In the genomic region with DNA sequence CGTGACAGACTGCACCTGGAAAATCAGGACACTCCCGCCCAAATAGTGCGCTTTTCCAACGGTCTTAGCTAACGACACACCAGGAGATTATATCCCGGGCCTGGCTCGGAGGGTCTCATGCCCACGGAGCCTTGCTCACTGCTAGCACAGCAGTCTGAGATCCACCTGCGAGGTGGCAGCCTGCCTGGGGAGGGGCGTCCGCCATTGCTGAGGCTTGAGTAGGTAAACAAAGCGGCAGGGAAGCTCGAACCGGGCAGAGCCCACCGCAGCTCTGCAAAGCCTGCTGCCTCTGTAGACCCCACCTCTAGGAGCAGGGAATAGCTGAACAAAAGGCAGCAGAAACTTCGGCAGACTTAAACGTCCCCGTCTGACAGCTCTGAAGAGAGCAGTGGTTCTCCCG, we compare ENCODE assay signal across 19 cellular contexts. TPM values are rescaled to one million over a fixed set of nuclear protein-coding genes. Genes with fewer than 3 reads are reported as not detected.
DNase-seq lines count a peak whose midpoint lies in the region; ATAC-seq and TF ChIP-seq lines count a peak whose summit lies in the region.
"Had no signal": no experiment of that assay in that cellular context is flagged by ENCODE, and none has a peak within 500 bp of the region (broad histone marks: within the 10 kb centered on the region; RNA-seq: fewer than 3 reads in every experiment).

No MANE protein-coding gene starts in this region.

- H2BK120ac ChIP-seq in neuronal stem cell (ENCODE audit: low read depth, low read length), result no peak overlapping the region

- no peak overlapping the region for H3K23ac ChIP-seq in neuronal stem cell (ENCODE audit: low read depth, low read length, poor library complexity)

- H3K9me3 Mint-ChIP-seq in stimulated activated effector memory CD8-positive, alpha-beta T cell treated with anti-CD3 and anti-CD28 coated beads, Interleukin-12 subunit alpha, Interleukin-12 subunit beta, amount 100 ng/mL, for 72 hours, result no peaks in the 10 kb centered on the region
- no peaks in the 10 kb centered on the region for H3K9me3 Mint-ChIP-seq in endothelial cell (ENCODE audit: unreplicated experiment)
- H3K9me3 Mint-ChIP-seq: CD4-positive, alpha-beta T cell; CD8-positive, alpha-beta T cell had no signal

- H3K18ac ChIP-seq in neuronal stem cell (ENCODE audit: low read length), result no peak overlapping the region

- H3K36me3 Mint-ChIP-seq in T-helper 17 cell (ENCODE audit: low read depth), result no peaks in the 10 kb centered on the region
- H3K36me3 Mint-ChIP-seq in stimulated activated effector memory CD8-positive, alpha-beta T cell treated with anti-CD3 and anti-CD28 coated beads, Interleukin-12 subunit alpha, Interleukin-12 subunit beta, amount 100 ng/mL, for 72 hours, result no peaks in the 10 kb centered on the region
- peaks cover 8% of the 10 kb centered on the region for H3K36me3 Mint-ChIP-seq in endothelial cell (ENCODE audit: low read depth, unreplicated experiment)

- H2AK5ac ChIP-seq in neuronal stem cell (ENCODE audit: low read depth, low read length), result no peak overlapping the region

- H3K4me3 Mint-ChIP-seq in T-helper 17 cell, result no peak overlapping the region
- H3K4me3 Mint-ChIP-seq in stimulated activated effector memory CD8-positive, alpha-beta T cell treated with anti-CD3 and anti-CD28 coated beads, Interleukin-12 subunit alpha, Interleukin-12 subunit beta, amount 100 ng/mL, for 72 hours, result no peak overlapping the region
- H3K4me3 Mint-ChIP-seq in endothelial cell (ENCODE audit: unreplicated experiment), result no peak overlapping the region
- H3K4me3 Mint-ChIP-seq: B cell; CD8-positive, alpha-beta T cell had no signal

- H4K8ac ChIP-seq in neuronal stem cell (ENCODE audit: low read depth, low read length), result no peak overlapping the region

- no peak for DNase-seq in T-helper 17 cell
- no peak for DNase-seq in neuronal stem cell (ENCODE audit: low spot score)
- DNase-seq in stimulated activated effector memory CD8-positive, alpha-beta T cell treated with anti-CD3 and anti-CD28 coated beads, Interleukin-12 subunit alpha, Interleukin-12 subunit beta, amount 100 ng/mL, for 72 hours (ENCODE audit: low spot score in 2 of 2), result no peak
- DNase-seq in NK-92 treated with Interleukin-12 subunit alpha and Interleukin-12 subunit beta, amount 100 ng/mL, for 24 hours (lab: John Stamatoyannopoulos, UW), result no peak
- DNase-seq in endothelial cell (ENCODE audit: low spot score), result no peak
- DNase-seq: AML-193; Caco-2; Calu3; CD4-positive, alpha-beta T cell; CD8-positive, alpha-beta T cell; DMS79 treated with DMSO at 0.1 percent for 48 hours; GF-D8 had no signal

- H3K27me3 ChIP-seq in neuronal stem cell (ENCODE audit: control insufficient read depth in 3 of 3, insufficient read depth in 3 of 3, low read depth in 1 of 3, low read length in 3 of 3), result no peaks in the 10 kb centered on the region
- H3K27me3 ChIP-seq: BLaER1 treated with 17β-estradiol and CSF1 and Interleukin-3, amounts not matched to agents 10 nM and 100 nM had no signal

- H4K91ac ChIP-seq in neuronal stem cell (ENCODE audit: low read depth, low read length, poor library complexity), result no peak overlapping the region

- H2BK12ac ChIP-seq in neuronal stem cell (ENCODE audit: low read length), result no peak overlapping the region

- H3K27ac Mint-ChIP-seq in T-helper 17 cell, result peak overlapping the region; percentile 41
- H3K27ac Mint-ChIP-seq in stimulated activated effector memory CD8-positive, alpha-beta T cell treated with anti-CD3 and anti-CD28 coated beads, Interleukin-12 subunit alpha, Interleukin-12 subunit beta, amount 100 ng/mL, for 72 hours, result peak overlapping the region; percentile 44
- no peak overlapping the region for H3K27ac Mint-ChIP-seq in endothelial cell (ENCODE audit: unreplicated experiment)
- H3K27ac Mint-ChIP-seq: CD4-positive, alpha-beta T cell; CD8-positive, alpha-beta T cell had no signal

- H3K4me1 Mint-ChIP-seq in T-helper 17 cell, result peaks cover 10% of the 10 kb centered on the region
- peaks cover 22% of the 10 kb centered on the region for H3K4me1 Mint-ChIP-seq in stimulated activated effector memory CD8-positive, alpha-beta T cell treated with anti-CD3 and anti-CD28 coated beads, Interleukin-12 subunit alpha, Interleukin-12 subunit beta, amount 100 ng/mL, for 72 hours
- peaks cover 2% of the 10 kb centered on the region for H3K4me1 Mint-ChIP-seq in endothelial cell (ENCODE audit: unreplicated experiment)

- no peak overlapping the region for H3K4me3 ChIP-seq in neuronal stem cell (ENCODE audit: low read length in 2 of 2)
- H3K4me3 ChIP-seq: A549; BLaER1 treated with 17β-estradiol and CSF1 and Interleukin-3, amounts not matched to agents 10 nM and 100 nM had no signal

- H3K27me3 Mint-ChIP-seq in T-helper 17 cell (no peaks in the 10 kb centered on the region), endothelial cell (ENCODE audit: unreplicated experiment) (peaks cover 2% of the 10 kb centered on the region)
- H3K27me3 Mint-ChIP-seq: B cell; CD4-positive, alpha-beta T cell had no signal

- no peak overlapping the region for H2AFZ ChIP-seq in neuronal stem cell (ENCODE audit: low read length)

- H2BK15ac ChIP-seq in neuronal stem cell (ENCODE audit: low read length), result no peak overlapping the region

- H3K79me1 ChIP-seq in neuronal stem cell (ENCODE audit: low read depth, low read length), result peaks cover 9% of the 10 kb centered on the region

- no peak overlapping the region for H2BK5ac ChIP-seq in neuronal stem cell (ENCODE audit: low read length)

- TF ChIP-seq CTCF in endothelial cell (IDR thresholded peaks at IDR 0.05; ENCODE audit: unreplicated experiment), result no peak

- WGBS in neuronal stem cell (ENCODE audit: extremely low coverage in 2 of 2, insufficient read length in 2 of 2, insufficient replicate concordance in 1 of 2), 2 donors, result no CpG with 5 or more reads among the region's 19 CpGs

- H3K27ac ChIP-seq in neuronal stem cell (replicated peaks; ENCODE audit: low read length), result no peak overlapping the region
- H3K27ac ChIP-seq: 22Rv1; A549; BLaER1 treated with 17β-estradiol and CSF1 and Interleukin-3, amounts not matched to agents 10 nM and 100 nM; C4-2B had no signal

- H3K14ac ChIP-seq in neuronal stem cell (ENCODE audit: low read length), result no peak overlapping the region

- peaks cover 6 to 22% of the 10 kb centered on the region in 2 donors for H3K4me1 ChIP-seq in neuronal stem cell (ENCODE audit: control insufficient read depth in 2 of 2, insufficient read depth in 1 of 2, low read depth in 1 of 2, low read length in 2 of 2)

- H3K4me2 ChIP-seq in neuronal stem cell (ENCODE audit: insufficient read depth, low read length, poor library complexity, severe bottlenecking), result no peak overlapping the region
- H3K4me2 ChIP-seq: A549 had no signal

- H3K36me3 ChIP-seq in neuronal stem cell (replicated peaks in 1 of 2; ENCODE audit: control insufficient read depth in 2 of 2, insufficient read depth in 2 of 2, low read length in 2 of 2), result peaks cover 0 to 8% of the 10 kb centered on the region in 2 donors

- ATAC-seq in T-helper 17 cell, result no peak
- ATAC-seq in stimulated activated effector memory CD8-positive, alpha-beta T cell treated with anti-CD3 and anti-CD28 coated beads, Interleukin-12 subunit alpha, Interleukin-12 subunit beta, amount 100 ng/mL, for 72 hours, result no peak
- ATAC-seq: A549; CD8-positive, alpha-beta T cell had no signal

- H3K4ac ChIP-seq in neuronal stem cell (ENCODE audit: low read length), result no peak overlapping the region

- H3K9me3 ChIP-seq in T-helper 17 cell (ENCODE audit: control insufficient read depth, low read length, poor library complexity, severe bottlenecking) (no peaks in the 10 kb centered on the region), neuronal stem cell (replicated peaks in 1 of 2; ENCODE audit: control insufficient read depth in 2 of 2, insufficient read depth in 1 of 2, low read depth in 1 of 2, low read length in 2 of 2) (no peaks in the 10 kb centered on the region)
- H3K9me3 ChIP-seq: A549; BLaER1 treated with 17β-estradiol and CSF1 and Interleukin-3, amounts not matched to agents 10 nM and 100 nM; Caco-2 had no signal

- peak overlapping the region; percentile 9 for H3K9ac ChIP-seq in neuronal stem cell (ENCODE audit: low read depth, low read length, poor library complexity)

RNA-seq across cellular contexts. Expression of a gene that starts 5.1 kb away (rescaled TPM):
- total RNA-seq in T-helper 17 cell (10 to 100 TPM; 37.2 to 38.6 TPM), endothelial cell (ENCODE audit: unreplicated experiment) (24.7 TPM)
- polyA plus RNA-seq in neuronal stem cell (2013, experiment 1 of 2), result 9.6 TPM
- 9.1 TPM for polyA plus RNA-seq in neuronal stem cell (2013, experiment 2 of 2)

RNA-seq across cellular contexts. Expression of a gene that starts 5.3 kb away (rescaled TPM):
- total RNA-seq in T-helper 17 cell (10 to 100 TPM; 33.5 to 43.0 TPM), endothelial cell (ENCODE audit: unreplicated experiment) (65.3 TPM)
- polyA plus RNA-seq in neuronal stem cell (2013, experiment 1 of 2), result 57.0 TPM
- 58.2 TPM for polyA plus RNA-seq in neuronal stem cell (2013, experiment 2 of 2)

RNA-seq across cellular contexts. Expression of a gene that starts 14.8 kb away (rescaled TPM):
- total RNA-seq in T-helper 17 cell (not detected), endothelial cell (ENCODE audit: unreplicated experiment) (not detected)
- not detected for polyA plus RNA-seq in neuronal stem cell (2013, experiment 1 of 2)
- polyA plus RNA-seq in neuronal stem cell (2013, experiment 2 of 2), result not detected
- total RNA-seq: A172; Caco-2; Calu3; CD4-positive, alpha-beta T cell; CD8-positive, alpha-beta T cell had no signal
- polyA plus RNA-seq: A549, BJ had no signal

RNA-seq across cellular contexts. Expression of a gene that starts 39.9 kb away (rescaled TPM):
- total RNA-seq in T-helper 17 cell, result 100 to 1,000 TPM; 130 to 158 TPM
- 146 TPM for polyA plus RNA-seq in neuronal stem cell (2013, experiment 1 of 2)
- polyA plus RNA-seq in neuronal stem cell (2013, experiment 2 of 2), result 150 TPM
- total RNA-seq in endothelial cell (ENCODE audit: unreplicated experiment), result 80.7 TPM

RNA-seq across cellular contexts. Expression of a gene that starts 48.0 kb away (rescaled TPM):
- total RNA-seq in T-helper 17 cell, result 1 to 10 TPM in 1 of 2 donors, under 1 TPM in 1; 0.42 to 1.3 TPM
- polyA plus RNA-seq in neuronal stem cell (2013, experiment 1 of 2), result 40.6 TPM
- 40.0 TPM for polyA plus RNA-seq in neuronal stem cell (2013, experiment 2 of 2)
- 16.2 TPM for total RNA-seq in endothelial cell (ENCODE audit: unreplicated experiment)
